In genomic region chr1:166133276-166133841, GRCh38 we compare ENCODE assay signal across 12 cellular contexts. TPM values are rescaled to one million over a fixed set of nuclear protein-coding genes. Genes with fewer than 3 reads are reported as not detected.
DNase-seq lines count a peak whose midpoint lies in the region; ATAC-seq, FAIRE-seq and TF ChIP-seq lines count a peak whose summit lies in the region.
"Had no signal": no experiment of that assay in that cellular context is flagged by ENCODE, and none has a peak within 500 bp of the region (broad histone marks: within the 10 kb centered on the region; RNA-seq: fewer than 3 reads in every experiment).

No MANE protein-coding gene starts in this region.

- no peak for FAIRE-seq in astrocyte (lab: Jason Lieb, UNC)

- DNase-seq in HT1080 (ENCODE audit: low read depth) (peak; percentile 37), astrocyte (ENCODE audit: low read depth) (no peak), lower lobe of right lung (no peak), middle frontal gyrus (ENCODE audit: extremely low spot score, low spot score) (no peak), iPS-NIHi7 (ENCODE audit: extremely low spot score) (no peak), NCI-H2029 treated with DMSO at 0.1 percent for 48 hours (lab: John Stamatoyannopoulos, UW) (no peak)
- DNase-seq: activated B cell treated with CpG ODN at 0.5 μM for 24 hours, caudate nucleus, NCI-H2081 treated with DMSO at 0.1 percent for 48 hours had no signal

- H4K20me1 ChIP-seq in DOHH2 (ENCODE audit: control insufficient read depth, insufficient read depth, low read depth, low read length) (no peaks in the 10 kb centered on the region), astrocyte (ENCODE audit: insufficient read depth, low read length) (peaks cover 2% of the 10 kb centered on the region)

- peaks cover 2% of the 10 kb centered on the region for H3K36me3 Mint-ChIP-seq in astrocyte (ENCODE audit: low read depth, unreplicated experiment)

- H3K9me3 ChIP-seq in DOHH2 (ENCODE audit: control insufficient read depth, insufficient read depth, low read length): no peaks in the 10 kb centered on the region
- no peaks in the 10 kb centered on the region for H3K9me3 ChIP-seq in astrocyte (ENCODE audit: insufficient read depth, low read depth, low read length)
- peaks cover 6% of the 10 kb centered on the region for H3K9me3 ChIP-seq in lower lobe of right lung

- H3K79me2 ChIP-seq in DOHH2 (ENCODE audit: control insufficient read depth, low read length) (no peaks in the 10 kb centered on the region), astrocyte (ENCODE audit: insufficient read depth, low read length) (no peaks in the 10 kb centered on the region)

- no peak overlapping the region for H3K4me3 ChIP-seq in DOHH2 (ENCODE audit: low read length)
- no peak overlapping the region for H3K4me3 ChIP-seq in astrocyte (ENCODE audit: insufficient read depth, low read depth, low read length)
- no peak overlapping the region for H3K4me3 ChIP-seq in lower lobe of right lung
- H3K4me3 ChIP-seq: lung had no signal

- no peaks in the 10 kb centered on the region for H3K9me2 ChIP-seq in DOHH2 (replicated peaks; ENCODE audit: control insufficient read depth, low read length)

- no peaks in the 10 kb centered on the region for H3K4me1 Mint-ChIP-seq in astrocyte (ENCODE audit: low read depth, unreplicated experiment)
- H3K4me1 Mint-ChIP-seq: activated B cell treated with CpG ODN at 0.5 μM for 24 hours had no signal

- H3K9me3 Mint-ChIP-seq in astrocyte (ENCODE audit: unreplicated experiment): no peaks in the 10 kb centered on the region

- peaks cover 19% of the 10 kb centered on the region for H3K27me3 Mint-ChIP-seq in astrocyte (ENCODE audit: low read depth, unreplicated experiment)

- intact Hi-C loops in lower lobe of right lung (cut with DNase I): no loop called here

- no peaks in the 10 kb centered on the region for H3F3A ChIP-seq in DOHH2 (ENCODE audit: control insufficient read depth, insufficient read depth)

- TF ChIP-seq CTCF in DOHH2 (IDR thresholded peaks at IDR 0.05; ENCODE audit: low read depth, low read length, poor library complexity, severe bottlenecking) (peak; percentile 50), astrocyte (IDR thresholded peaks at IDR 0.05; ENCODE audit: insufficient read depth, low read depth, low read length) (peak; percentile 47), lower lobe of right lung (IDR thresholded peaks at IDR 0.05) (peak; percentile 11)

- H3K27me3 ChIP-seq in DOHH2 (ENCODE audit: control insufficient read depth, low read length) (peaks cover 3% of the 10 kb centered on the region; the same call in 1 of the 2 replicates), astrocyte (ENCODE audit: insufficient read depth, low read length) (peaks cover 4% of the 10 kb centered on the region), lower lobe of right lung (ENCODE audit: low read depth) (no peaks in the 10 kb centered on the region)

- ATAC-seq in lower lobe of right lung (no peak), GM21390 (IDR thresholded peaks at IDR 0.05; ENCODE audit: unreplicated experiment) (no peak)

- H3K4me2 ChIP-seq in DOHH2 (ENCODE audit: low read length): no peak overlapping the region
- H3K4me2 ChIP-seq in astrocyte (ENCODE audit: low read length): no peak overlapping the region

- no peak overlapping the region for H2AFZ ChIP-seq in astrocyte (ENCODE audit: low read depth, low read length)

- H3K4me1 ChIP-seq in DOHH2 (ENCODE audit: control insufficient read depth, low read length) (no peaks in the 10 kb centered on the region), astrocyte (ENCODE audit: insufficient read depth, low read length) (no peaks in the 10 kb centered on the region), lower lobe of right lung (no peaks in the 10 kb centered on the region)

- H3K4me3 Mint-ChIP-seq in astrocyte (ENCODE audit: unreplicated experiment): no peak overlapping the region
- H3K4me3 Mint-ChIP-seq: activated B cell treated with CpG ODN at 0.5 μM for 24 hours had no signal

- H3K36me3 ChIP-seq in DOHH2 (ENCODE audit: control insufficient read depth, low read length): no peaks in the 10 kb centered on the region
- H3K36me3 ChIP-seq in astrocyte (ENCODE audit: insufficient read depth, low read length): no peaks in the 10 kb centered on the region
- H3K36me3 ChIP-seq in lower lobe of right lung: no peaks in the 10 kb centered on the region

- no peak overlapping the region for H3K9ac ChIP-seq in astrocyte (ENCODE audit: low read length)

- H3K27ac ChIP-seq in DOHH2 (ENCODE audit: low read depth, low read length) (no peak overlapping the region), astrocyte (ENCODE audit: low read depth, low read length) (no peak overlapping the region), lower lobe of right lung (no peak overlapping the region)

- H3K27ac Mint-ChIP-seq in astrocyte (ENCODE audit: unreplicated experiment): no peak overlapping the region
- H3K27ac Mint-ChIP-seq: activated B cell treated with CpG ODN at 0.5 μM for 24 hours had no signal

RNA-seq across cellular contexts. Expression of gene FAM78B, which starts 33.4 kb away (rescaled TPM):
- total RNA-seq in HT1080 (2014; rRNA removed; shearing (Covaris generic)): 3.6 and 3.8 TPM in 2 replicates
- 3.6 and 4.0 TPM in 2 replicates for polyA plus RNA-seq in HT1080 (2015; cell fraction: cytosol; rRNA removed)
- 1.3 and 1.8 TPM in 2 replicates for polyA plus RNA-seq in HT1080 (2015; cell fraction: nucleus; rRNA removed)
- total RNA-seq in astrocyte (0.20 and 0.67 TPM in 2 replicates), lower lobe of right lung (0.95 TPM)
